In genomic region chr14:103273847-103274615, GRCh38 we compare ENCODE assay signal across 15 cellular contexts.
A peak's percentile ranks its signal among the peaks of the same experiment; 100 is the strongest.
DNase-seq lines count a peak whose midpoint lies in the region; ATAC-seq and TF ChIP-seq lines count a peak whose summit lies in the region.
"Had no signal": no experiment of that assay in that cellular context is flagged by ENCODE, and none has a peak within 500 bp of the region (broad histone marks: within the 10 kb centered on the region; RNA-seq: fewer than 3 reads in every experiment).

No MANE protein-coding gene starts in this region.

- no peaks in the 10 kb centered on the region for H3K9me2 ChIP-seq in SK-N-SH

- H3K9ac ChIP-seq in SK-N-SH (no peak overlapping the region), trophoblast cell (ENCODE audit: low read length) (no peak overlapping the region)

- no peaks in the 10 kb centered on the region for H3K79me1 ChIP-seq in trophoblast cell (ENCODE audit: low read length)

- no peak overlapping the region; a peak in 1 of 4 replicates for H3K4me3 ChIP-seq in SK-N-SH (ENCODE audit: low read depth in 2 of 2, low read length in 1 of 2)
- H3K4me3 ChIP-seq in right cardiac atrium (ENCODE audit: low read length) = peak overlapping the region; percentile 16
- H3K4me3 ChIP-seq in trophoblast cell (ENCODE audit: low read depth, low read length) = no peak overlapping the region
- peak overlapping the region; percentile 43 for H3K4me3 ChIP-seq in urinary bladder (ENCODE audit: low read depth, low read length)

- no peak overlapping the region for H4K91ac ChIP-seq in trophoblast cell (ENCODE audit: low read depth, low read length)

- no peaks in the 10 kb centered on the region for H4K20me1 ChIP-seq in SK-N-SH (ENCODE audit: insufficient read depth)

- no peak overlapping the region for H3K23ac ChIP-seq in trophoblast cell (ENCODE audit: low read length)

- no peak overlapping the region for H2BK5ac ChIP-seq in trophoblast cell (ENCODE audit: low read depth, low read length, poor library complexity)

- DNase-seq in SK-N-SH = peak; percentile 47
- DNase-seq in right cardiac atrium = peak in 2 of 3 donors; percentile 53 to 65
- no peak for DNase-seq in trophoblast cell
- no peak for DNase-seq in hypothalamus (lab: John Stamatoyannopoulos, UW)
- DNase-seq in NCI-H187 treated with DMSO at 0.1 percent for 48 hours (lab: John Stamatoyannopoulos, UW) = no peak
- DNase-seq: activated CD4-positive, alpha-beta T cell treated with anti-CD3 and anti-CD28 coated beads, Interleukin-2, amount 50 U/mL, for 1 hour; CD4-positive, alpha-beta T cell; NCI-H2081; NCI-H748 treated with DMSO at 0.1 percent for 48 hours; stimulated activated CD4-positive, alpha-beta T cell treated with anti-CD3 and anti-CD28 coated beads, Interleukin-4, amount 100 ng/mL, for 24 hours; stimulated activated naive CD4-positive, alpha-beta T cell had no signal

- no peak overlapping the region for H3K4ac ChIP-seq in trophoblast cell (ENCODE audit: low read depth, low read length)

- H3F3A ChIP-seq in SK-N-SH (replicated peaks; ENCODE audit: insufficient read depth) = no peaks in the 10 kb centered on the region

- POLR2A ChIA-PET in SK-N-SH (lab: Yijun Ruan, JAX) = no interaction called here

- no peak overlapping the region for H3K4me2 ChIP-seq in SK-N-SH
- no peak overlapping the region for H3K4me2 ChIP-seq in trophoblast cell (ENCODE audit: low read length)

- no peak overlapping the region for H2AK5ac ChIP-seq in trophoblast cell (ENCODE audit: low read length)

- 0 out of 2 replicates have a peak overlapping the region, but pooled peaks have one; percentile 11 for H2AFZ ChIP-seq in SK-N-SH (ENCODE audit: low read depth)
- H2AFZ ChIP-seq in trophoblast cell (ENCODE audit: insufficient read depth, low read length, poor library complexity) = no peak overlapping the region

- H3K27me3 ChIP-seq in SK-N-SH (ENCODE audit: insufficient read depth) (peaks cover 14% of the 10 kb centered on the region; the same call in 1 of the 2 replicates), right cardiac atrium (ENCODE audit: control insufficient read depth, insufficient read depth) (no peaks in the 10 kb centered on the region), trophoblast cell (ENCODE audit: insufficient read depth, low read length) (peaks cover 9% of the 10 kb centered on the region)

- H3K18ac ChIP-seq in trophoblast cell (ENCODE audit: low read length) = no peak overlapping the region

- no peaks in the 10 kb centered on the region for H3K9me3 ChIP-seq in SK-N-SH
- no peaks in the 10 kb centered on the region for H3K9me3 ChIP-seq in right cardiac atrium (ENCODE audit: control insufficient read depth, low read length)
- H3K9me3 ChIP-seq in trophoblast cell (ENCODE audit: insufficient read depth, low read depth, low read length) = peaks cover 10% of the 10 kb centered on the region

- CTCF ChIA-PET in SK-N-SH (lab: Yijun Ruan, JAX) = interaction anchor here (0.7 to 12.9 kb wide), 4 partner anchors 14 to 178 kb away, joined by 3 to 116 read pairs (median 4); no protein-coding TSS in a partner anchor

- H2BK120ac ChIP-seq in trophoblast cell (ENCODE audit: insufficient read depth, low read length, poor library complexity) = no peak overlapping the region

- H4K12ac ChIP-seq in trophoblast cell (ENCODE audit: low read depth, low read length) = peak overlapping the region; percentile 18

- WGBS in SK-N-SH (ENCODE audit: low lambda C conversion rate) = 28% methylated on average over 29 of the region's 72 CpGs
- WGBS in right cardiac atrium = 11% methylated on average over 72 of the region's 72 CpGs
- no CpG with 5 or more reads among the region's 72 CpGs for WGBS in trophoblast cell (ENCODE audit: extremely low coverage, insufficient coverage, insufficient read length)
- WGBS in urinary bladder = 21% methylated on average over 72 of the region's 72 CpGs

- TF ChIP-seq CTCF in SK-N-SH (IDR thresholded peaks at IDR 0.05) = no peak

- TF ChIP-seq EP300 in SK-N-SH (IDR thresholded peaks at IDR 0.05; ENCODE audit: borderline replicate concordance in 1 of 2, low read depth in 1 of 2, low read length in 1 of 2) = no peak

- intact Hi-C loops in right cardiac atrium (cut with DNase I) = no loop called here

- no peak overlapping the region for H2BK12ac ChIP-seq in trophoblast cell (ENCODE audit: low read length)

- no peak for ATAC-seq in SK-N-SH treated with all-trans-retinoic acid at 6 μM for 48 hours
- peak; percentile 40 to 60 for ATAC-seq in right cardiac atrium
- ATAC-seq in GM18511 (IDR thresholded peaks at IDR 0.05; ENCODE audit: unreplicated experiment) = no peak

- no peak for TF ChIP-seq RAD21 in SK-N-SH (IDR thresholded peaks at IDR 0.05; ENCODE audit: low read length)

- H3K27ac ChIP-seq in SK-N-SH (ENCODE audit: low read depth in 2 of 2, low read length in 1 of 2) (no peak overlapping the region), right cardiac atrium (ENCODE audit: low read length) (no peak overlapping the region), trophoblast cell (ENCODE audit: low read depth, low read length) (no peak overlapping the region), urinary bladder (ENCODE audit: low read depth) (no peak overlapping the region)
- H3K27ac ChIP-seq: 22Rv1 had no signal

- no peaks in the 10 kb centered on the region; a peak in 1 of 4 replicates for H3K4me1 ChIP-seq in SK-N-SH (ENCODE audit: control insufficient read depth in 1 of 2, insufficient read depth in 2 of 2, low read depth in 1 of 2, low read length in 1 of 2)
- no peaks in the 10 kb centered on the region for H3K4me1 ChIP-seq in right cardiac atrium (ENCODE audit: control insufficient read depth, insufficient read depth, low read length)
- peaks cover 0 to 3% of the 10 kb centered on the region in 2 experiments for H3K4me1 ChIP-seq in trophoblast cell (ENCODE audit: control insufficient read depth in 1 of 2, insufficient read depth in 2 of 2, low read length in 2 of 2)
- peaks cover 1% of the 10 kb centered on the region for H3K4me1 ChIP-seq in urinary bladder (ENCODE audit: insufficient read depth)

- H3K79me2 ChIP-seq in SK-N-SH (ENCODE audit: insufficient read depth) = no peaks in the 10 kb centered on the region
- no peaks in the 10 kb centered on the region for H3K79me2 ChIP-seq in trophoblast cell (ENCODE audit: control insufficient read depth, insufficient read depth, low read length, poor library complexity)

- H3K14ac ChIP-seq in trophoblast cell (ENCODE audit: low read length) = no peak overlapping the region

- H3K36me3 ChIP-seq in SK-N-SH (replicated peaks in 1 of 2; ENCODE audit: control insufficient read depth in 1 of 2, insufficient read depth in 2 of 2, low read length in 1 of 2) (no peaks in the 10 kb centered on the region), trophoblast cell (ENCODE audit: control insufficient read depth in 1 of 2, insufficient read depth in 2 of 2, low read length in 2 of 2) (no peaks in the 10 kb centered on the region), urinary bladder (ENCODE audit: insufficient read depth) (no peaks in the 10 kb centered on the region)

- no peak overlapping the region for H4K8ac ChIP-seq in trophoblast cell (ENCODE audit: low read depth, low read length)

TF ChIP-seq in SK-N-SH, 30 proteins besides CTCF, POLR2A, EP300 and RAD21 (continues in another document):
- TF ChIP-seq GABPA (IDR thresholded peaks at IDR 0.05; ENCODE audit: low read depth) = no peak
- TF ChIP-seq NFIC (IDR thresholded peaks at IDR 0.05; ENCODE audit: borderline replicate concordance) = no peak
- no peak for TF ChIP-seq USF2 (IDR thresholded peaks at IDR 0.05; ENCODE audit: borderline replicate concordance, low read depth, low read length)
- no peak for TF ChIP-seq GATA2 (CRISPR knock-in tag; IDR thresholded peaks at IDR 0.05)
- TF ChIP-seq CHD2 (IDR thresholded peaks at IDR 0.05; ENCODE audit: low read length, partially characterized antibody) = no peak
- no peak for TF ChIP-seq IRF3 (IDR thresholded peaks at IDR 0.05; ENCODE audit: low read depth, low read length)

TF ChIP-seq in SK-N-SH treated with all-trans-retinoic acid at 6 μM for 48 hours, 23 proteins besides CTCF, POLR2A, EP300 and RAD21 (continues in another document):
- TF ChIP-seq SNAI2 (CRISPR knock-in tag; IDR thresholded peaks at IDR 0.05) = no peak
- TF ChIP-seq CREB5 (CRISPR knock-in tag; IDR thresholded peaks at IDR 0.05; ENCODE audit: low read depth) = no peak
- no peak for TF ChIP-seq CSRNP3 (CRISPR knock-in tag; IDR thresholded peaks at IDR 0.05)
- TF ChIP-seq ZC3H10 (CRISPR knock-in tag; IDR thresholded peaks at IDR 0.05) = no peak
- no peak for TF ChIP-seq ESRRG (CRISPR knock-in tag; IDR thresholded peaks at IDR 0.05)
- TF ChIP-seq CSDC2 (CRISPR knock-in tag; IDR thresholded peaks at IDR 0.05) = no peak
- no peak for TF ChIP-seq ISL1 (CRISPR knock-in tag; IDR thresholded peaks at IDR 0.05)
- TF ChIP-seq RARB (CRISPR knock-in tag; IDR thresholded peaks at IDR 0.05) = no peak

Comparison
In these comparisons a context has a peak if more than half of its experiments do, and no peak if none do; other contexts are left out.
1. DNase-seq: peak in SK-N-SH (single experiment) and right cardiac atrium (2 of 3); none in trophoblast cell (0 of 2), hypothalamus (0 of 51) and NCI-H187 treated with DMSO at 0.1 percent for 48 hours (single experiment).
2. H3K4me3 ChIP-seq: peak in right cardiac atrium (single experiment) and urinary bladder (single experiment); none in SK-N-SH (0 of 2) and trophoblast cell (single experiment).
3. ATAC-seq: peak in right cardiac atrium (2 of 2); none in SK-N-SH treated with all-trans-retinoic acid at 6 μM for 48 hours (single experiment) and GM18511 (single experiment).